8 cellular contexts compared by ENCODE assay signal in the genomic region with DNA sequence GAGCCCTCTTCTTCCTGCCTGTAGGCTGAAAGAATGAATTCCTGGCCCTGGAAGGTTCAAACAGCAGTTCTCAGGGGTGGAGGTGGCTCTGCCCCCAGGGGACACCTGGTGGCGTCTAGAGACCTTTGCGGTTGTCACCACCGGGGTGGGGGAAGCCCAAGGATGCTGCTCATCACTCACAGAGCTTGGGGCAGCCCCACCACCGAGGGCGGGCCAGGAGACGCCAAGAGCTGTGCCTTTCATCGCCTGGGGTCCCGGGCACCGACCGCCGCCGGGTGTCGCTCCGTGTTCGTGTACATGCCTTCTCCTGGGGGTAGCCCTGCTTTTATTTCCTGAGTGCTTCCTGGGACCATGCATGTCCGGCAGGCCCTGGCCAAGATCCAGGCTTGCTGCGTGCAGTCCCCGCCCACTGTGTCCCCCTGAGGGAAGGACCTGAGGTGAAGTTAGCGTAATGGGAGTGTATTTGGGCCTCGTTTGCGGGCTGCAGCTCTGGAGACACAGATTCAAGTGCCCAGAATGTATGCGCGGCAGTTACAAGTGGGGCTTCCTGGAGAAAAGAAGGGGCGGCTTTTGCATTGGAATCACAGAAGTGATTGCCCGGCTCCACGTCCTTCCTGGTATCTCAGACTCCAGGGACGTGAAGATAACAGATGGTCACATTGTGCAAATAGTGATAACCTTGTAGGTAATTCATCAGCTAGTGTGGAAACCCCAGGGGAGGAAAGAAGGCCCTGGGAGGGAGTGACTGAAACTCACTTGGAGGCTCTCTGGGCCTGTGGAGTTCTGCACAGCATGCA. TPM values are rescaled to one million over a fixed set of nuclear protein-coding genes. Genes with fewer than 3 reads are reported as not detected.
A peak's percentile ranks its signal among the peaks of the same experiment; 100 is the strongest.
DNase-seq lines count a peak whose midpoint lies in the region; ATAC-seq and TF ChIP-seq lines count a peak whose summit lies in the region.

No MANE protein-coding gene starts in this region.

- peak overlapping the region; percentile 39 for H3K4me3 Mint-ChIP-seq in mesothelial cell of epicardium

- DNase-seq in RWPE1 (ENCODE audit: low spot score) (no peak), mesothelial cell of epicardium (ENCODE audit: low spot score in 2 of 2, unreplicated experiment in 2 of 2) (no peak), stomach (peak; percentile 39), AG08396 (ENCODE audit: low spot score) (no peak), upper lobe of right lung (no peak)
- peak; percentile 58 to 88 for DNase-seq in activated naive CD4-positive, alpha-beta T cell treated with anti-CD3 and anti-CD28 coated beads, Interleukin-2, amount 50 U/mL, for 72 hours (ENCODE audit: low spot score in 2 of 2)

- intact Hi-C loops in stomach (cut with DNase I; ENCODE audit: low total_unique reads) (loop anchor here (5.0 kb wide), 1 partner anchor 61 kb away; no protein-coding TSS in a partner anchor), upper lobe of right lung (cut with DNase I) (no loop called here)

- H3K4me1 Mint-ChIP-seq in mesothelial cell of epicardium = peaks cover 62% of the 10 kb centered on the region

- no peaks in the 10 kb centered on the region for H3K27me3 Mint-ChIP-seq in mesothelial cell of epicardium (ENCODE audit: low read depth)

- TF ChIP-seq CTCF in GM12873 (IDR thresholded peaks at IDR 0.05; ENCODE audit: insufficient read depth, low read depth, low read length, missing control alignments) (peak; percentile 39), RWPE1 (conservative IDR thresholded peaks at IDR 0.05; ENCODE audit: low read depth) (no peak), mesothelial cell of epicardium (IDR thresholded peaks at IDR 0.05; ENCODE audit: unreplicated experiment) (no peak), stomach (IDR thresholded peaks at IDR 0.05) (no peak), upper lobe of right lung (IDR thresholded peaks at IDR 0.05) (no peak)

- H3K27me3 ChIP-seq in stomach (no peaks in the 10 kb centered on the region), upper lobe of right lung (no peaks in the 10 kb centered on the region)

- no peaks in the 10 kb centered on the region for H3K9me3 Mint-ChIP-seq in activated naive CD4-positive, alpha-beta T cell treated with anti-CD3 and anti-CD28 coated beads, Interleukin-2, amount 50 U/mL, for 72 hours
- H3K9me3 Mint-ChIP-seq in mesothelial cell of epicardium = no peaks in the 10 kb centered on the region

- TF ChIP-seq POLR2A in stomach (IDR thresholded peaks at IDR 0.05) = no peak

- ATAC-seq in HG02571 (IDR thresholded peaks at IDR 0.05; ENCODE audit: unreplicated experiment) (peak; percentile 36), upper lobe of right lung (no peak)
- ATAC-seq in activated naive CD4-positive, alpha-beta T cell treated with anti-CD3 and anti-CD28 coated beads, Interleukin-2, amount 50 U/mL, for 72 hours = peak; percentile 63 to 84

- H3K27ac ChIP-seq in RWPE1 = peak overlapping the region; percentile 94
- H3K27ac ChIP-seq in stomach = peak overlapping the region; percentile 78 to 99 (median 97)
- no peak overlapping the region for H3K27ac ChIP-seq in upper lobe of right lung

- WGBS in stomach, 5 donors = 23 to 40% (median 35%) methylated on average over 19 to 27 of the region's 27 CpGs

- no peaks in the 10 kb centered on the region for H3K9me3 ChIP-seq in stomach
- no peaks in the 10 kb centered on the region for H3K9me3 ChIP-seq in upper lobe of right lung

- peak overlapping the region in 1 of 2 donors; percentile 62 for H3K27ac Mint-ChIP-seq in activated naive CD4-positive, alpha-beta T cell treated with anti-CD3 and anti-CD28 coated beads, Interleukin-2, amount 50 U/mL, for 72 hours
- H3K27ac Mint-ChIP-seq in mesothelial cell of epicardium = peak overlapping the region; percentile 90

- CTCF ChIA-PET in RWPE1 (lab: Yijun Ruan, JAX) = interaction anchor here (0.6 to 1.3 kb wide), 3 partner anchors 16 to 261 kb away, joined by 3 to 9 read pairs (median 4); no protein-coding TSS in a partner anchor

- H3K36me3 Mint-ChIP-seq in activated naive CD4-positive, alpha-beta T cell treated with anti-CD3 and anti-CD28 coated beads, Interleukin-2, amount 50 U/mL, for 72 hours = peaks cover 5 to 15% of the 10 kb centered on the region in 2 donors
- peaks cover 4% of the 10 kb centered on the region for H3K36me3 Mint-ChIP-seq in mesothelial cell of epicardium

- H3K4me1 ChIP-seq in stomach = peaks cover 61 to 87% (median 76%) of the 10 kb centered on the region in 4 donors
- peaks cover 60% of the 10 kb centered on the region for H3K4me1 ChIP-seq in upper lobe of right lung

- POLR2A ChIA-PET in RWPE1 (lab: Yijun Ruan, JAX; ENCODE audit: low non-redundant PET) = interaction anchor here (1.2 kb wide), 1 partner anchor 9 kb away, joined by 4 read pairs; no protein-coding TSS in a partner anchor

- H3K4me3 ChIP-seq in stomach = peak overlapping the region in 1 of 4 donors; percentile 16
- no peak overlapping the region for H3K4me3 ChIP-seq in upper lobe of right lung

- no peak for TF ChIP-seq EP300 in stomach (IDR thresholded peaks at IDR 0.05)

- H3K36me3 ChIP-seq in stomach = peaks cover 0 to 18% (median 3%) of the 10 kb centered on the region in 4 donors
- no peaks in the 10 kb centered on the region for H3K36me3 ChIP-seq in upper lobe of right lung

RNA-seq across cellular contexts. Expression of a gene that starts 7.8 kb away (rescaled TPM):
- 100 to 1,000 TPM in 1 of 2 donors, 10 to 100 TPM in 1; 64.2 to 154 TPM for total RNA-seq in activated naive CD4-positive, alpha-beta T cell treated with anti-CD3 and anti-CD28 coated beads, Interleukin-2, amount 50 U/mL, for 72 hours
- 54.1 to 59.1 TPM (median 58.2 TPM) in 3 replicates for total RNA-seq in mesothelial cell of epicardium
- total RNA-seq in stomach = 10 to 100 TPM; 10.5 to 71.8 (median 28.1) TPM
- polyA plus RNA-seq in stomach = 1 to 10 TPM; 3.8 to 6.4 (median 5.0) TPM
- total RNA-seq in upper lobe of right lung = 42.0 TPM

RNA-seq across cellular contexts. Expression of a gene that starts 20.2 kb away (rescaled TPM):
- total RNA-seq in activated naive CD4-positive, alpha-beta T cell treated with anti-CD3 and anti-CD28 coated beads, Interleukin-2, amount 50 U/mL, for 72 hours = 10 to 100 TPM; 83.5 to 91.7 TPM
- total RNA-seq in mesothelial cell of epicardium (107 to 116 TPM (median 115 TPM) in 3 replicates), stomach (100 to 1,000 TPM in 4 of 5 donors, 10 to 100 TPM in 1; 49.0 to 340 (median 134) TPM), upper lobe of right lung (109 TPM)
- polyA plus RNA-seq in stomach = 10 to 100 TPM; 53.8 to 59.6 (median 59.4) TPM

Comparison
In these comparisons a context has a peak if more than half of its experiments do, and no peak if none do; other contexts are left out.
1. DNase-seq: peak in activated naive CD4-positive, alpha-beta T cell treated with anti-CD3 and anti-CD28 coated beads, Interleukin-2, amount 50 U/mL, for 72 hours (2 of 2) and stomach (single experiment); none in RWPE1 (single experiment), mesothelial cell of epicardium (0 of 2), AG08396 (single experiment) and upper lobe of right lung (single experiment).